ENCODE assay signal across 29 cellular contexts in the genomic region with DNA sequence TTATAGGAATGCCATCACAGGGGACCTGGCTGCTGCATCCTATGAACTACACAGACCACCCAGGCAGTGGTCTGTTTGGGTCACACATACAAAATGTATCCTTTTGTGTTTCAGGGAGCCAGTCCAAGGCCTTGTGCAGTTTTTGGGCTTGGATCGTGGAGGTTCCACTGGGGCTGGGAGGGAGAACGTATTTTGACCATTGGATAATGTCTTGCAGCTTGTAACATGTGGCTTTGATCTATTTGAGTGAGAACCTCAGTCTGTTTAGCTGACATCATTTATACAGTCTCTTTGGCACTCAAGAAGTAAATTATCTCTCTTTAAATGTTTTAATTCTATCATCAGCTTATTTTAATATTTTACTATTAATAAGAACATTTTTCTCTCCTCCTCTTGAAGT.
"Had no signal": no experiment of that assay in that cellular context is flagged by ENCODE, and none has a peak within 500 bp of the region (broad histone marks: within the 10 kb centered on the region; RNA-seq: fewer than 3 reads in every experiment).

No MANE protein-coding gene starts in this region.

- DNase-seq: activated CD4-positive, alpha-beta memory T cell treated with anti-CD3 and anti-CD28 coated beads, Interleukin-2, amount 10 ng/mL, durations not matched to agents 7 days and 5 days; activated CD4-positive, alpha-beta T cell treated with anti-CD3 and anti-CD28 coated beads for 1 hour; activated CD4-positive, alpha-beta T cell treated with anti-CD3 and anti-CD28 coated beads for 36 hours; activated CD4-positive, alpha-beta T cell treated with anti-CD3 and anti-CD28 coated beads for 48 hours; activated CD4-positive, alpha-beta T cell treated with anti-CD3 and anti-CD28 coated beads, Interleukin-2, amount 10 ng/mL, durations not matched to agents 7 days and 5 days; activated CD4-positive, alpha-beta T cell treated with anti-CD3 and anti-CD28 coated beads, Interleukin-2, amount 50 U/mL, for 48 hours; activated CD4-positive, CD25-positive, alpha-beta regulatory T cell; activated CD8-positive, alpha-beta memory T cell treated with anti-CD3 and anti-CD28 coated beads for 24 hours; activated CD8-positive, alpha-beta memory T cell treated with anti-CD3 and anti-CD28 coated beads, Interleukin-2, amount 10 ng/mL, durations not matched to agents 7 days and 5 days; activated CD8-positive, alpha-beta memory T cell treated with anti-CD3 and anti-CD28 coated beads, Interleukin-2, amount 50 U/mL, for 48 hours; activated CD8-positive, alpha-beta T cell treated with anti-CD3 and anti-CD28 coated beads, Interleukin-2, amount 10 ng/mL, durations not matched to agents 7 days and 5 days; activated effector memory CD4-positive, alpha-beta T cell treated with Interleukin-2 at 50 U/mL for 16 hours; activated gamma-delta T cell; activated naive CD4-positive, alpha-beta T cell treated with anti-CD3 and anti-CD28 coated beads, Interleukin-2, amount 10 ng/mL, durations not matched to agents 7 days and 5 days; activated naive CD4-positive, alpha-beta T cell treated with Interleukin-2 at 50 U/mL for 16 hours; activated naive CD8-positive, alpha-beta T cell treated with anti-CD3 and anti-CD28 coated beads, Interleukin-2, amount 10 ng/mL, durations not matched to agents 7 days and 5 days; activated naive CD8-positive, alpha-beta T cell treated with anti-CD3 and anti-CD28 coated beads, Interleukin-2, amount 50 U/mL, for 24 hours; activated T-cell treated with anti-CD3 and anti-CD28 coated beads, Interleukin-2, amount 50 U/mL, for 24 hours; activated T-cell treated with anti-CD3 and anti-CD28 coated beads, Interleukin-2, amount 50 U/mL, for 48 hours; amygdala; anterior cingulate cortex; caudate nucleus; T-helper 1 cell; T-helper 2 cell; T-helper 9 cell had no signal

- H3K27ac ChIP-seq: ascending aorta, cardiac muscle cell, VCaP had no signal

- H3K9me3 ChIP-seq: ascending aorta had no signal

- ATAC-seq: activated CD4-positive, alpha-beta T cell treated with anti-CD3 and anti-CD28 coated beads for 36 hours; activated CD4-positive, CD25-positive, alpha-beta regulatory T cell treated with anti-CD3 and anti-CD28 coated beads, Interleukin-2, amount 50 U/mL, for 24 hours; activated CD8-positive, alpha-beta memory T cell treated with anti-CD3 and anti-CD28 coated beads, Interleukin-2, amount 10 ng/mL, durations not matched to agents 7 days and 5 days; activated CD8-positive, alpha-beta T cell treated with anti-CD3 and anti-CD28 coated beads, Interleukin-2, amount 10 ng/mL, durations not matched to agents 7 days and 5 days; activated naive CD8-positive, alpha-beta T cell treated with anti-CD3 and anti-CD28 coated beads, Interleukin-2, amount 50 U/mL, for 24 hours had no signal

- H3K4me3 ChIP-seq: ascending aorta, cardiac muscle cell had no signal

- H3K4me1 ChIP-seq: ascending aorta had no signal

- H3K27me3 ChIP-seq: ascending aorta, cardiac muscle cell had no signal

- H3K36me3 ChIP-seq: ascending aorta, cardiac muscle cell had no signal
